1 cellular context compared by ENCODE assay signal in the genomic region with DNA sequence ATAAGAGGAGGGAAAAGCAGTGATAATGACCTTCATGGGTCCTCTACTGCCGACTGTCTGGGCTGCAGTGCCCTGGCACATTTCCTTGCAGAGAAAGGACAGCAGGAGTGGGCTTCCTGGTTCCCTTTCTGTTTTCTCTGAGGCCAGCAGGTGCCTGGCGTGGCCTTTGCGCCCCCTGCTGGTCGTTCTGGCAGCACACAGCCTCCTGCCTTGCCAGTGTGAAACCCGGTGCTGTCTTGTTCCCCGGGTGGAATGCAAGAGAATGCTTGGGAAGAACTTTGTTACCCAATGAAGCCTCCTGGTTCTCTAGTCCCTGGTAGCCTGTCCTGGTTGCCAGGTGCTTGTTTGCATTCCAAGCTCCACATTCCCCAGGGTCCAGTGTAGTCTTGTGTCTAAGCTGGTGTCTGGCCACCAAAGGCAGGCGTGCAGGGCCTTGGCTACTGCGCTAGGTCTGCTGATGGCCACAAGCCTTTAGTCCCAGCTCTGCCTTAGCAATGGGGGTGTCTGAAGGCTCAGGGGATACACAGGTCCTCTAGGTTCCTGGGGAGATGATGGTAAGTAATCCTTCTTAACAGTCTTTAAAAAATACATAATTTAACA.
TF ChIP-seq lines count a peak whose summit lies in the region.

No MANE protein-coding gene starts in this region.

TF ChIP-seq in GM23338, 12 proteins besides CTCF, POLR2A, EP300 and RAD21 (continued from another document):
- no peak for TF ChIP-seq ZNF114 (CRISPR knock-in tag; IDR thresholded peaks at IDR 0.05)
TF ChIP-seq in GM23338: peak in this region for 0.
